ENCODE assay signal across 28 cellular contexts in genomic region chr13:95229855-95230254, GRCh38.
"Had no signal": no experiment of that assay in that cellular context is flagged by ENCODE, and none has a peak within 500 bp of the region (broad histone marks: within the 10 kb centered on the region; RNA-seq: fewer than 3 reads in every experiment).

No MANE protein-coding gene starts in this region.

- H3K9me3 ChIP-seq: left lung, lower lobe of right lung, neutrophil, right atrium auricular region, right lobe of liver, tibial nerve, uterus had no signal

- H3K9ac ChIP-seq: neural progenitor cell, parathyroid adenoma had no signal

- H2AFZ ChIP-seq: neural progenitor cell, parathyroid adenoma had no signal

- H3K4me1 ChIP-seq: neural progenitor cell, right lobe of liver, uterus had no signal

- H3K4me2 ChIP-seq: neural progenitor cell, smooth muscle cell had no signal

- H3K27me3 ChIP-seq: left lung, neural progenitor cell, neutrophil, right atrium auricular region, right lobe of liver, tibial nerve, uterus had no signal

- DNase-seq: hypothalamus; immature natural killer cell; kidney; left colon; left lung; lower lobe of right lung; mammary epithelial cell; mesendoderm; naive B cell; natural killer cell; nephron progenitor cell; occipital lobe; right lobe of liver; stimulated activated CD4-positive, alpha-beta T cell treated with anti-CD3 and anti-CD28 coated beads, Interleukin-1b, Interleukin-23, amount 100 ng/mL, for 48 hours; stimulated activated CD4-positive, alpha-beta T cell treated with anti-CD3 and anti-CD28 coated beads, Interleukin-2, amount 100 ng/mL, for 48 hours; stimulated activated CD4-positive, alpha-beta T cell treated with anti-CD3 and anti-CD28 coated beads, Interleukin-4, amount 100 ng/mL, for 4 hours; stimulated activated CD8-positive, alpha-beta memory T cell treated with anti-CD3 and anti-CD28 coated beads, Interleukin-4, amount 100 ng/mL, for 48 hours; stimulated activated naive CD4-positive, alpha-beta T cell treated with Interleukin-2 at 50 U/mL for 16 hours; stimulated activated naive CD8-positive, alpha-beta T cell treated with anti-CD3 and anti-CD28 coated beads, Interleukin-15, amount 100 ng/mL, for 72 hours; substantia nigra; uterus had no signal

- ATAC-seq: left colon; left lung; lower lobe of right lung; natural killer cell; right lobe of liver; stimulated activated memory B cell treated with anti-CD40 and anti-IgM and Interleukin-4, amounts not matched to agents 10 μg/mL and 1 μg/mL and 100 μg/mL, for 72 hours; stimulated activated naive CD8-positive, alpha-beta T cell treated with anti-CD3 and anti-CD28 coated beads, Interleukin-15, amount 100 ng/mL, for 72 hours had no signal

- H3K4me3 ChIP-seq: left lung, lower lobe of right lung, neural progenitor cell, right atrium auricular region, right lobe of liver, smooth muscle cell, tibial nerve, uterus had no signal

- H3K36me3 ChIP-seq: left lung, lower lobe of right lung, neural progenitor cell, neutrophil, right atrium auricular region, right lobe of liver, tibial nerve, uterus had no signal

- H3K27ac ChIP-seq: left lung, lower lobe of right lung, neural progenitor cell, neutrophil, parathyroid adenoma, right atrium auricular region, right lobe of liver, tibial nerve, uterus had no signal
